1 cellular context compared by ENCODE assay signal in the genomic region with DNA sequence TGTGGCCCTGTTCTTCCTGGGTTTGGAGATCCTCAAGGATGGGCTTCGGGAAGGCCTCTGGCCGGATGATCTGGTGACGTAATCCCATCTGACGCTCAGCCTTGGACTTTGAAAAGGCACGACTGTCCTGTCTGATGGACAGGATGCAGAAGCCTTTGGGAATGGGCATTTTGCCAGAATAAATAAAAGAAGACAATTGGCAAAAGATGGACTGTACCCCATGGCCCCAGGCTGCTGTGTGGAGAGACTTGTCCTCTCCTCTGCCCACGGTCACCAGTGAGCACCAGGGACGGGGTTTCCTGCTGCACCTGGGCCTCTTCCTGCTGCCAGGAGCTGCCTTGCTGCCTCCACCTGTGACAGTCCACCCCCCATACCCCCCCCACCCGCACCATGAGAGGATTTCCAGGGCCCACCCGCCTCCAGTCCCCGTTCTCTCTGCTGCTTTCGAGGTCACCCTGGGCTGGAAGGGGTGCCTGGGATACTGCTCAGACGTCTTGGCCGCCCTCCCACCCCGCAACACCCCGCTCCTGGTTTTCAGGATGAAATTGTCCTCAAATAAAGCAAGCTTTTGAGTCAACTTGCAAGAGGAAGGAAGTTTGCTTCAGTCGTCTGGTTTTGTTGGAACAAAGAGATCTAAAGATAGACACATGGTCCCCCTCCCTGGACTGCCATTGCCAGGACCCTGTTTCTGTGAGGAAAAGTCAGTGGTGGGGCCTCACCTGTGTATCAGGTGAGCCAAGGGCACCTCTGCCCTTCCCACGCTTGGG.
TF ChIP-seq lines count a peak whose summit lies in the region.

No MANE protein-coding gene starts in this region.

TF ChIP-seq in SK-N-SH treated with all-trans-retinoic acid at 6 μM for 48 hours, 23 proteins besides CTCF, POLR2A, EP300 and RAD21 (continued from another document):
- TF ChIP-seq, protein P1, sequence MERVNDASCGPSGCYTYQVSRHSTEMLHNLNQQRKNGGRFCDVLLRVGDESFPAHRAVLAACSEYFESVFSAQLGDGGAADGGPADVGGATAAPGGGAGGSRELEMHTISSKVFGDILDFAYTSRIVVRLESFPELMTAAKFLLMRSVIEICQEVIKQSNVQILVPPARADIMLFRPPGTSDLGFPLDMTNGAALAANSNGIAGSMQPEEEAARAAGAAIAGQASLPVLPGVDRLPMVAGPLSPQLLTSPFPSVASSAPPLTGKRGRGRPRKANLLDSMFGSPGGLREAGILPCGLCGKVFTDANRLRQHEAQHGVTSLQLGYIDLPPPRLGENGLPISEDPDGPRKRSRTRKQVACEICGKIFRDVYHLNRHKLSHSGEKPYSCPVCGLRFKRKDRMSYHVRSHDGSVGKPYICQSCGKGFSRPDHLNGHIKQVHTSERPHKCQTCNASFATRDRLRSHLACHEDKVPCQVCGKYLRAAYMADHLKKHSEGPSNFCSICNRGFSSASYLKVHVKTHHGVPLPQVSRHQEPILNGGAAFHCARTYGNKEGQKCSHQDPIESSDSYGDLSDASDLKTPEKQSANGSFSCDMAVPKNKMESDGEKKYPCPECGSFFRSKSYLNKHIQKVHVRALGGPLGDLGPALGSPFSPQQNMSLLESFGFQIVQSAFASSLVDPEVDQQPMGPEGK (CRISPR knock-in tag; IDR thresholded peaks at IDR 0.05; ENCODE audit: borderline replicate concordance) = no peak
- no peak for TF ChIP-seq GLIS3 (CRISPR knock-in tag; IDR thresholded peaks at IDR 0.05)
TF ChIP-seq in SK-N-SH treated with all-trans-retinoic acid at 6 μM for 48 hours: peak in this region for 11.
